ENCODE assay signal across 1 cellular context in genomic region chr12:104006929-104007328, GRCh38.
TF ChIP-seq lines count a peak whose summit lies in the region.

No MANE protein-coding gene starts in this region.

TF ChIP-seq in SK-N-SH treated with all-trans-retinoic acid at 6 μM for 48 hours, 23 proteins besides CTCF, POLR2A, EP300 and RAD21 (continued from another document):
- no peak for TF ChIP-seq ESRRG (CRISPR knock-in tag; IDR thresholded peaks at IDR 0.05)
- no peak for TF ChIP-seq GLIS3 (CRISPR knock-in tag; IDR thresholded peaks at IDR 0.05)
- TF ChIP-seq ISL1 (CRISPR knock-in tag; IDR thresholded peaks at IDR 0.05), result peak; percentile 27; the same call in 1 of the 2 replicates
- TF ChIP-seq BACH2 (CRISPR knock-in tag; IDR thresholded peaks at IDR 0.05; ENCODE audit: borderline replicate concordance), result no peak
- TF ChIP-seq PPARA (CRISPR knock-in tag; IDR thresholded peaks at IDR 0.05; ENCODE audit: borderline replicate concordance), result no peak
